In the genomic region with DNA sequence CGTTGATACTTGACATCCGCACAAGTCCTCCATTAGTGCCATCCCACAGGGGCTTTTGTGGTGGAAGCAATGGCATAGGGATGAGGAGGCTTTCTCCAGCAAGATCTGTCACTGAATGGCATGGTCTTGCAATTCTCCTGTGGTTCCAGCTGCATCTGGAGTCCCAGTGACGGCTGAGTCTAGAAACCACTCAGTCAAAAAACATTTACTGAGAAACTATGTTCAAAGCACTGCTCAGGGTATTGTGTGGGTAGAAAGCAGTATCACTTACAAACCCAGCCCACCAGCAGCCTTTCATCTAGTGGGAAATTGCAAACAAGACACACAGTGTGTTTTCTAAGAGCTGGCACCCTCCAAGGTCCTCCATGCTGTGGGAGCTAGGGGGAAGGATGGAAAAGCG, we compare ENCODE assay signal across 32 cellular contexts.
"Had no signal": no experiment of that assay in that cellular context is flagged by ENCODE, and none has a peak within 500 bp of the region (broad histone marks: within the 10 kb centered on the region; RNA-seq: fewer than 3 reads in every experiment).

No MANE protein-coding gene starts in this region.

- H3K27ac ChIP-seq: brain microvascular endothelial cell, SJSA1 had no signal

- H3K36me3 ChIP-seq: brain microvascular endothelial cell, SJSA1 had no signal

- H3K27ac Mint-ChIP-seq: activated CD4-positive, alpha-beta memory T cell treated with anti-CD3 and anti-CD28 coated beads for 36 hours; activated CD4-positive, alpha-beta T cell treated with anti-CD3 and anti-CD28 coated beads, Interleukin-2, amount 10 ng/mL, durations not matched to agents 7 days and 5 days; activated naive CD8-positive, alpha-beta T cell treated with anti-CD3 and anti-CD28 coated beads for 36 hours; activated T-helper 17 cell treated with anti-CD3 and anti-CD28 coated beads, Interleukin-2, amount 50 U/mL, for 72 hours; T-helper 1 cell treated with Interleukin-12 subunit alpha and Interleukin-12 subunit beta and Interleukin-4 antibody, amounts not matched to agents 30 μg/mL and 1 μg/mL, for 36 hours; T-helper 2 cell treated with Interferon-gamma antibody and Interleukin-4, amounts not matched to agents 5 μg/mL and 100 μg/mL, for 36 hours had no signal

- H3K4me3 Mint-ChIP-seq: activated CD4-positive, alpha-beta memory T cell treated with anti-CD3 and anti-CD28 coated beads for 36 hours; activated CD4-positive, alpha-beta T cell treated with anti-CD3 and anti-CD28 coated beads, Interleukin-2, amount 10 ng/mL, durations not matched to agents 7 days and 5 days; activated naive CD8-positive, alpha-beta T cell treated with anti-CD3 and anti-CD28 coated beads for 36 hours; activated T-helper 17 cell treated with anti-CD3 and anti-CD28 coated beads, Interleukin-2, amount 50 U/mL, for 72 hours; T-helper 1 cell treated with Interleukin-12 subunit alpha and Interleukin-12 subunit beta and Interleukin-4 antibody, amounts not matched to agents 30 μg/mL and 1 μg/mL, for 36 hours; T-helper 2 cell treated with Interferon-gamma antibody and Interleukin-4, amounts not matched to agents 5 μg/mL and 100 μg/mL, for 36 hours had no signal

- H3K36me3 Mint-ChIP-seq: activated CD4-positive, alpha-beta memory T cell treated with anti-CD3 and anti-CD28 coated beads for 36 hours; activated naive CD8-positive, alpha-beta T cell treated with anti-CD3 and anti-CD28 coated beads for 36 hours had no signal

- H3K4me1 Mint-ChIP-seq: activated CD4-positive, alpha-beta T cell treated with anti-CD3 and anti-CD28 coated beads, Interleukin-2, amount 10 ng/mL, durations not matched to agents 7 days and 5 days; activated naive CD8-positive, alpha-beta T cell treated with anti-CD3 and anti-CD28 coated beads for 36 hours; activated T-helper 17 cell treated with anti-CD3 and anti-CD28 coated beads, Interleukin-2, amount 50 U/mL, for 72 hours had no signal

- H3K9me3 Mint-ChIP-seq: activated CD4-positive, alpha-beta memory T cell treated with anti-CD3 and anti-CD28 coated beads for 36 hours; activated CD4-positive, alpha-beta T cell treated with anti-CD3 and anti-CD28 coated beads, Interleukin-2, amount 10 ng/mL, durations not matched to agents 7 days and 5 days; activated naive CD8-positive, alpha-beta T cell treated with anti-CD3 and anti-CD28 coated beads for 36 hours; activated T-helper 17 cell treated with anti-CD3 and anti-CD28 coated beads, Interleukin-2, amount 50 U/mL, for 72 hours; T-helper 1 cell treated with Interleukin-12 subunit alpha and Interleukin-12 subunit beta and Interleukin-4 antibody, amounts not matched to agents 30 μg/mL and 1 μg/mL, for 36 hours; T-helper 2 cell treated with Interferon-gamma antibody and Interleukin-4, amounts not matched to agents 5 μg/mL and 100 μg/mL, for 36 hours had no signal

- H3K4me3 ChIP-seq: SJSA1 had no signal

- DNase-seq: activated CD4-positive, alpha-beta memory T cell treated with anti-CD3 and anti-CD28 coated beads for 36 hours; activated CD4-positive, alpha-beta T cell treated with anti-CD3 and anti-CD28 coated beads, Interleukin-2, amount 10 ng/mL, durations not matched to agents 7 days and 5 days; activated CD8-positive, alpha-beta memory T cell treated with anti-CD3 and anti-CD28 coated beads, Interleukin-2, amount 50 U/mL, for 4 hours; activated effector memory CD4-positive, alpha-beta T cell treated with anti-CD3 and anti-CD28 coated beads, Interleukin-2, amount 50 U/mL, for 16 hours; activated naive CD4-positive, alpha-beta T cell; activated naive CD4-positive, alpha-beta T cell treated with anti-CD3 and anti-CD28 coated beads, Interleukin-2, amount 50 U/mL, for 16 hours; activated naive CD8-positive, alpha-beta T cell treated with anti-CD3 and anti-CD28 coated beads for 36 hours; activated T-cell treated with anti-CD3 and anti-CD28 coated beads for 4 hours; activated T-cell treated with anti-CD3 and anti-CD28 coated beads, Interleukin-2, amount 50 U/mL, for 48 hours; amniotic stem cell; aorta; brain microvascular endothelial cell; central memory CD4-positive, alpha-beta T cell; Karpas-422; NCI-H1048; NCI-H1105 treated with DMSO at 0.1 percent for 48 hours; NCI-H1436; NCI-H1694; NCI-H1930; NCI-H2081 treated with DMSO at 0.1 percent for 48 hours; NCI-H226; NCI-H446 treated with DMSO at 0.1 percent for 48 hours; NCI-H524; NCI-H69; NCI-H82; SHP77; SK-N-SH had no signal

- H3K9ac ChIP-seq: SK-N-SH had no signal

- H3K9me3 ChIP-seq: SJSA1, SK-N-SH had no signal

- H3K9me2 ChIP-seq: SK-N-SH had no signal

- ATAC-seq: activated T-helper 17 cell treated with anti-CD3 and anti-CD28 coated beads, Interleukin-2, amount 50 U/mL, for 72 hours; Panc1 had no signal

- H3K4me2 ChIP-seq: SK-N-SH had no signal

- H3K27me3 ChIP-seq: brain microvascular endothelial cell, SJSA1 had no signal
